21 cellular contexts compared by ENCODE assay signal in the genomic region with DNA sequence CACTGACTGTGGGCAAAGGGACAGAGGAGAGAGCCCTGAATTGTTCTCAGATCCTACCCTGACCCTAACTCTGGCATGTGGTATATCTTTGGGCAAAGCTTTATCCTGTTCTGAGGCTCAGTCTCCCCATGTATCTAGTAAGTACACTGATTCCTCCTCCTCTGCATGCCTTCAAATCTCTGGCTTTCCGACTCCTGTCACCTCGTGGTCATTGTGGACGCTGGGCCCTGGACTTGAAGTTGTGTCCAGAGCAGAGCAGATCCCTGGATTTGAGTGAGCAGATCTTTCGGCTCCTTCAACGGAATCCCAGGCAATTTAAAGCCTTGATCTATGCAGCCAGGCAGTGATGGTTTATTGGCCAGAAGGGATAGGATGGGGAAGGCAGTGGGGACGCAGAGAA. TPM values are rescaled to one million over a fixed set of nuclear protein-coding genes. Genes with fewer than 3 reads are reported as not detected.
"Had no signal": no experiment of that assay in that cellular context is flagged by ENCODE, and none has a peak within 500 bp of the region (broad histone marks: within the 10 kb centered on the region; RNA-seq: fewer than 3 reads in every experiment).

No MANE protein-coding gene starts in this region.

- FAIRE-seq: endothelial cell of umbilical vein had no signal

- H3K27me3 ChIP-seq: neutrophil, suprapubic skin, thyroid gland, upper lobe of left lung, uterus had no signal

- H3K9me3 ChIP-seq: neutrophil, psoas muscle, suprapubic skin, thyroid gland, upper lobe of left lung, uterus had no signal

- H3K27ac ChIP-seq: neutrophil, psoas muscle, skin epidermis, suprapubic skin, thyroid gland, upper lobe of left lung, uterus had no signal

- DNase-seq: endodermal cell; erythroblast; foreskin melanocyte; head of caudate nucleus; hippocampal formation; kidney glomerular epithelial cell; psoas muscle; retina; stimulated activated CD4-positive, alpha-beta T cell treated with anti-CD3 and anti-CD28 coated beads, Interleukin-4, amount 100 ng/mL, for 1 hour; stimulated activated CD8-positive, alpha-beta memory T cell treated with anti-CD3 and anti-CD28 coated beads, Interleukin-4, amount 100 ng/mL, for 48 hours; stimulated activated naive CD8-positive, alpha-beta T cell treated with anti-CD3 and anti-CD28 coated beads, Interleukin-15, Interleukin-2, amounts not matched to agents 100 U/mL and 50 U/mL, for 24 hours; thyroid gland; uterus had no signal

- H3K4me1 ChIP-seq: psoas muscle, thyroid gland, upper lobe of left lung, uterus had no signal

- ATAC-seq: psoas muscle; sciatic nerve; stimulated activated effector memory CD8-positive, alpha-beta T cell treated with anti-CD3 and anti-CD28 coated beads, Interleukin-12 subunit alpha, Interleukin-12 subunit beta, amount 100 ng/mL, for 72 hours; stimulated activated naive CD8-positive, alpha-beta T cell treated with anti-CD3 and anti-CD28 coated beads, Interleukin-15, Interleukin-2, amounts not matched to agents 100 U/mL and 50 U/mL, for 24 hours had no signal

- H3K4me3 ChIP-seq: psoas muscle, skin epidermis, suprapubic skin, thyroid gland, upper lobe of left lung, uterus had no signal

- H3K36me3 ChIP-seq: neutrophil, suprapubic skin, thyroid gland, upper lobe of left lung, uterus had no signal

RNA-seq across cellular contexts. Expression of a gene that starts 3.0 kb away (rescaled TPM):
- total RNA-seq: endodermal cell, endothelial cell of umbilical vein, osteoblast, psoas muscle had no signal
- polyA plus RNA-seq: endothelial cell of umbilical vein had no signal

RNA-seq across cellular contexts. Expression of a gene that starts 51.8 kb away (rescaled TPM):
- total RNA-seq: endothelial cell of umbilical vein had no signal
